13 cellular contexts compared by ENCODE assay signal in genomic region chr11:92830382-92831148, GRCh38.
DNase-seq lines count a peak whose midpoint lies in the region; ATAC-seq and TF ChIP-seq lines count a peak whose summit lies in the region.
"Had no signal": no experiment of that assay in that cellular context is flagged by ENCODE, and none has a peak within 500 bp of the region (broad histone marks: within the 10 kb centered on the region; RNA-seq: fewer than 3 reads in every experiment).

No MANE protein-coding gene starts in this region.

- no peak overlapping the region for H3K4me3 ChIP-seq in esophagus muscularis mucosa

- TF ChIP-seq POLR2A in esophagus muscularis mucosa (IDR thresholded peaks at IDR 0.05; ENCODE audit: low read depth) = no peak

- no peaks in the 10 kb centered on the region for H3K4me1 Mint-ChIP-seq in naive thymus-derived CD8-positive, alpha-beta T cell

- no peaks in the 10 kb centered on the region for H3K36me3 ChIP-seq in esophagus muscularis mucosa

- no peaks in the 10 kb centered on the region for H3K9me3 ChIP-seq in esophagus muscularis mucosa

- no peak overlapping the region for H3K27ac Mint-ChIP-seq in naive thymus-derived CD8-positive, alpha-beta T cell

- ATAC-seq in GM21360 (IDR thresholded peaks at IDR 0.05; ENCODE audit: unreplicated experiment) = peak; percentile 56
- ATAC-seq in HG03280 (IDR thresholded peaks at IDR 0.05; ENCODE audit: unreplicated experiment) = peak; percentile 81
- ATAC-seq in naive thymus-derived CD8-positive, alpha-beta T cell = no peak
- ATAC-seq in sciatic nerve = no peak
- ATAC-seq: HepG2 had no signal

- peaks cover 0 to 16% (median 5%) of the 10 kb centered on the region in 5 donors for H3K27me3 Mint-ChIP-seq in naive thymus-derived CD8-positive, alpha-beta T cell

- no peaks in the 10 kb centered on the region for H3K9me3 Mint-ChIP-seq in naive thymus-derived CD8-positive, alpha-beta T cell

- intact Hi-C loops in esophagus muscularis mucosa (cut with DNase I) = no loop called here
- intact Hi-C loops in sciatic nerve (cut with DNase I) = no loop called here

- POLR2A ChIA-PET in naive thymus-derived CD8-positive, alpha-beta T cell (lab: Charles Lee) = no interaction called here

- no peak for TF ChIP-seq EP300 in esophagus muscularis mucosa (IDR thresholded peaks at IDR 0.05)

- H3K27ac ChIP-seq in esophagus muscularis mucosa (replicated peaks in 1 of 4) = no peak overlapping the region

- H3K4me3 Mint-ChIP-seq in naive thymus-derived CD8-positive, alpha-beta T cell = no peak overlapping the region

- H3K4me1 ChIP-seq in esophagus muscularis mucosa = peaks cover 0 to 36% (median 18%) of the 10 kb centered on the region in 4 donors

- WGBS in esophagus muscularis mucosa = 79% methylated on average over 5 of the region's 5 CpGs

- peak; percentile 54 for DNase-seq in DMS53 (lab: John Stamatoyannopoulos, UW)
- peak; percentile 96 for DNase-seq in NCI-H524 treated with DMSO at 0.1 percent for 48 hours (lab: John Stamatoyannopoulos, UW)
- no peak for DNase-seq in naive thymus-derived CD8-positive, alpha-beta T cell
- DNase-seq in medulla oblongata (ENCODE audit: extremely low spot score) = no peak
- no peak for DNase-seq in esophagus muscularis mucosa (ENCODE audit: extremely low spot score)
- no peak for DNase-seq in sciatic nerve (ENCODE audit: low spot score)
- DNase-seq: activated T-cell treated with anti-CD3 and anti-CD28 coated beads, Interleukin-2, amount 50 U/mL, for 1 hour; GF-D8; NCI-H774; T1000 had no signal

- no peaks in the 10 kb centered on the region for H3K36me3 Mint-ChIP-seq in naive thymus-derived CD8-positive, alpha-beta T cell

- no peak for TF ChIP-seq CTCF in esophagus muscularis mucosa (IDR thresholded peaks at IDR 0.05)

- H3K27me3 ChIP-seq in esophagus muscularis mucosa = no peaks in the 10 kb centered on the region

Comparison
In these comparisons a context has a peak if more than half of its experiments do, and no peak if none do; other contexts are left out.
1. DNase-seq: peak in DMS53 (single experiment) and NCI-H524 treated with DMSO at 0.1 percent for 48 hours (single experiment); none in naive thymus-derived CD8-positive, alpha-beta T cell (0 of 10), medulla oblongata (single experiment), esophagus muscularis mucosa (single experiment) and sciatic nerve (single experiment).
2. ATAC-seq: peak in GM21360 (single experiment) and HG03280 (single experiment); none in naive thymus-derived CD8-positive, alpha-beta T cell (0 of 2) and sciatic nerve (single experiment).